17 cellular contexts compared by ENCODE assay signal in genomic region chr4:7061815-7062214, GRCh38. TPM values are rescaled to one million over a fixed set of nuclear protein-coding genes. Genes with fewer than 3 reads are reported as not detected.
DNase-seq lines count a peak whose midpoint lies in the region; ATAC-seq and TF ChIP-seq lines count a peak whose summit lies in the region.
"Had no signal": no experiment of that assay in that cellular context is flagged by ENCODE, and none has a peak within 500 bp of the region (broad histone marks: within the 10 kb centered on the region; RNA-seq: fewer than 3 reads in every experiment).

No MANE protein-coding gene starts in this region.

- no peaks in the 10 kb centered on the region for H3K9me2 ChIP-seq in HCT116 (ENCODE audit: insufficient read depth)

- H2AK5ac ChIP-seq in trophoblast cell (ENCODE audit: low read length), result no peak overlapping the region

- H4K91ac ChIP-seq in trophoblast cell (ENCODE audit: low read depth, low read length), result no peak overlapping the region

- intact Hi-C loops in CD4-positive, alpha-beta T cell (cut with DNase I, micrococcal nuclease), result no loop called here
- intact Hi-C loops in HCT116 (cut with micrococcal nuclease), result no loop called here
- intact Hi-C loops in dendritic cell treated with granulocyte-macrophage colony-stimulating factor and Interleukin-4, amounts not matched to agents 40 ng/mL and 50 ng/mL, for 4 days (cut with micrococcal nuclease), result no loop called here

- no peak for TF ChIP-seq POLR2A in HCT116 (IDR thresholded peaks at IDR 0.05; ENCODE audit: borderline replicate concordance, extremely low read depth, insufficient read depth, insufficient read length)

- H2AFZ ChIP-seq in HCT116 (ENCODE audit: low read depth, low read length, poor library complexity, severe bottlenecking), result no peak overlapping the region
- no peak overlapping the region for H2AFZ ChIP-seq in trophoblast cell (ENCODE audit: insufficient read depth, low read length, poor library complexity)
- H2AFZ ChIP-seq: GM23338 had no signal

- H3K79me2 ChIP-seq in HCT116 (ENCODE audit: insufficient read depth, low read length) (peaks cover 57% of the 10 kb centered on the region), trophoblast cell (ENCODE audit: control insufficient read depth, insufficient read depth, low read length, poor library complexity) (peaks cover 3% of the 10 kb centered on the region)

- H3K4me1 Mint-ChIP-seq in CD4-positive, alpha-beta T cell (ENCODE audit: low read depth), result peaks cover 32% of the 10 kb centered on the region
- H3K4me1 Mint-ChIP-seq in dendritic cell treated with granulocyte-macrophage colony-stimulating factor and Interleukin-4, amounts not matched to agents 40 ng/mL and 50 ng/mL, for 4 days (ENCODE audit: low read depth), result peaks cover 73% of the 10 kb centered on the region

- peaks cover 81% of the 10 kb centered on the region for H3K36me3 Mint-ChIP-seq in CD4-positive, alpha-beta T cell (ENCODE audit: low read depth)
- peaks cover 74% of the 10 kb centered on the region for H3K36me3 Mint-ChIP-seq in dendritic cell treated with granulocyte-macrophage colony-stimulating factor and Interleukin-4, amounts not matched to agents 40 ng/mL and 50 ng/mL, for 4 days (ENCODE audit: low read depth)

- no peak overlapping the region for H4K8ac ChIP-seq in trophoblast cell (ENCODE audit: low read depth, low read length)

- WGBS in trophoblast cell (ENCODE audit: extremely low coverage, insufficient coverage, insufficient read length), result no CpG with 5 or more reads among the region's 6 CpGs

- ATAC-seq in CD4-positive, alpha-beta T cell (ENCODE audit: poor library complexity), result no peak
- no peak for ATAC-seq in HCT116
- no peak for ATAC-seq in GM21423 (IDR thresholded peaks at IDR 0.05; ENCODE audit: unreplicated experiment)
- ATAC-seq: A549; CD8-positive, alpha-beta T cell; GM23338 had no signal

- no peak overlapping the region for H3K4ac ChIP-seq in trophoblast cell (ENCODE audit: low read depth, low read length)

- no peak overlapping the region for H3K9ac ChIP-seq in HCT116 (ENCODE audit: low read length)
- peak overlapping the region; percentile 64 for H3K9ac ChIP-seq in trophoblast cell (ENCODE audit: low read length)

- no peak overlapping the region for H2BK5ac ChIP-seq in trophoblast cell (ENCODE audit: low read depth, low read length, poor library complexity)

- H3K27ac ChIP-seq in CD4-positive, alpha-beta T cell (ENCODE audit: low read depth, low read length), result no peak overlapping the region
- no peak overlapping the region for H3K27ac ChIP-seq in HCT116 (ENCODE audit: low read depth, low read length)
- no peak overlapping the region for H3K27ac ChIP-seq in trophoblast cell (ENCODE audit: low read depth, low read length)
- H3K27ac ChIP-seq: A549, C4-2B had no signal

- POLR2A ChIA-PET in CD4-positive, alpha-beta T cell (lab: Charles Lee), result no interaction called here
- POLR2A ChIA-PET in HCT116 (lab: Charles Lee), result no interaction called here

- no peak for TF ChIP-seq CTCF in CD4-positive, alpha-beta T cell (IDR thresholded peaks at IDR 0.05)
- no peak for TF ChIP-seq CTCF in HCT116 (IDR thresholded peaks at IDR 0.05 in 2 of 3, conservative IDR thresholded peaks at IDR 0.05 in 1 of 3; ENCODE audit: borderline replicate concordance in 1 of 3, insufficient read depth in 1 of 3, low read depth in 2 of 3, low read length in 2 of 3)
- no peak for TF ChIP-seq CTCF in foreskin fibroblast (IDR thresholded peaks at IDR 0.05; ENCODE audit: low read depth, low read length)

- no peak for DNase-seq in CD4-positive, alpha-beta T cell
- no peak for DNase-seq in HCT116 (ENCODE audit: low read depth, low spot score)
- DNase-seq in trophoblast cell, result no peak
- no peak for DNase-seq in foreskin fibroblast
- no peak for DNase-seq in activated CD8-positive, alpha-beta memory T cell treated with anti-CD3 and anti-CD28 coated beads for 24 hours
- DNase-seq: BE2C; CD8-positive, alpha-beta T cell; COR-L47; DMS153; DMS79 treated with DMSO at 0.1 percent for 48 hours; EL; H7 had no signal

- CTCF ChIA-PET in CD4-positive, alpha-beta T cell (lab: Charles Lee), result no interaction called here
- CTCF ChIA-PET in HCT116 (lab: Charles Lee), result interaction anchor here (1.8 kb wide), 1 partner anchor 19 kb away, joined by 6 read pairs; the partner anchor contains the start of gene TADA2B

- H3K79me1 ChIP-seq in trophoblast cell (ENCODE audit: low read length), result no peaks in the 10 kb centered on the region

- no peak overlapping the region for H3K18ac ChIP-seq in trophoblast cell (ENCODE audit: low read length)

- no peak overlapping the region for H4K12ac ChIP-seq in trophoblast cell (ENCODE audit: low read depth, low read length)

- BruUV-seq in HCT116 (replicated peaks; lab: Mats Ljungman, UMichigan), result no TSS peak

- no peaks in the 10 kb centered on the region for H3K27me3 Mint-ChIP-seq in CD4-positive, alpha-beta T cell
- H3K27me3 Mint-ChIP-seq in dendritic cell treated with granulocyte-macrophage colony-stimulating factor and Interleukin-4, amounts not matched to agents 40 ng/mL and 50 ng/mL, for 4 days, result no peaks in the 10 kb centered on the region

- H3K36me3 ChIP-seq in HCT116 (ENCODE audit: control insufficient read depth in 1 of 2, insufficient read depth in 2 of 2, low read length in 2 of 2) (peaks cover 36 to 56% of the 10 kb centered on the region in 2 experiments), trophoblast cell (ENCODE audit: control insufficient read depth in 1 of 2, insufficient read depth in 2 of 2, low read length in 2 of 2) (peaks cover 32 to 38% of the 10 kb centered on the region in 2 experiments)

- H3K4me2 ChIP-seq in HCT116 (ENCODE audit: low read length) (no peak overlapping the region), trophoblast cell (ENCODE audit: low read length) (no peak overlapping the region)
- H3K4me2 ChIP-seq: A549, GM23338 had no signal

- H2BK120ac ChIP-seq in trophoblast cell (ENCODE audit: insufficient read depth, low read length, poor library complexity), result no peak overlapping the region

- H3K4me1 ChIP-seq in HCT116 (ENCODE audit: control insufficient read depth in 1 of 2, insufficient read depth in 2 of 2, low read length in 2 of 2) (peaks cover 5 to 8% of the 10 kb centered on the region in 2 experiments; a peak in 3 of 4 replicates), trophoblast cell (ENCODE audit: control insufficient read depth in 1 of 2, insufficient read depth in 2 of 2, low read length in 2 of 2) (peaks cover 3% of the 10 kb centered on the region in 2 experiments)
- H3K4me1 ChIP-seq: BE2C had no signal

- TF ChIP-seq RAD21 in HCT116 (IDR thresholded peaks at IDR 0.05; ENCODE audit: low read depth), result no peak

- H3K9me3 ChIP-seq in CD4-positive, alpha-beta T cell (ENCODE audit: control insufficient read depth, low read length), result no peaks in the 10 kb centered on the region
- H3K9me3 ChIP-seq in HCT116 (ENCODE audit: control insufficient read depth in 1 of 2, insufficient read depth in 1 of 2, low read depth in 1 of 2, low read length in 2 of 2), result no peaks in the 10 kb centered on the region
- H3K9me3 ChIP-seq in trophoblast cell (ENCODE audit: insufficient read depth, low read depth, low read length), result peaks cover 2% of the 10 kb centered on the region
- H3K9me3 ChIP-seq: A549, BE2C had no signal

- RAD21 ChIA-PET in HCT116 (lab: Charles Lee; ENCODE audit: low non-redundant PET in 1 of 2, low total read pairs in 2 of 2, uncharacterized antibody in 2 of 2, unreplicated experiment in 2 of 2), result no interaction called here

- peak overlapping the region; percentile 4 for H3K27ac Mint-ChIP-seq in CD4-positive, alpha-beta T cell
- peak overlapping the region; percentile 74 for H3K27ac Mint-ChIP-seq in dendritic cell treated with granulocyte-macrophage colony-stimulating factor and Interleukin-4, amounts not matched to agents 40 ng/mL and 50 ng/mL, for 4 days
- H3K27ac Mint-ChIP-seq: CD8-positive, alpha-beta T cell; GM23338 had no signal

- no peaks in the 10 kb centered on the region for H3K9me3 Mint-ChIP-seq in CD4-positive, alpha-beta T cell
- H3K9me3 Mint-ChIP-seq in dendritic cell treated with granulocyte-macrophage colony-stimulating factor and Interleukin-4, amounts not matched to agents 40 ng/mL and 50 ng/mL, for 4 days, result no peaks in the 10 kb centered on the region
- H3K9me3 Mint-ChIP-seq: CD8-positive, alpha-beta T cell; GM23338 had no signal

- no peaks in the 10 kb centered on the region for H4K20me1 ChIP-seq in HCT116 (ENCODE audit: insufficient read depth)

- no peak overlapping the region for H3K4me3 Mint-ChIP-seq in CD4-positive, alpha-beta T cell
- no peak overlapping the region for H3K4me3 Mint-ChIP-seq in dendritic cell treated with granulocyte-macrophage colony-stimulating factor and Interleukin-4, amounts not matched to agents 40 ng/mL and 50 ng/mL, for 4 days
- H3K4me3 Mint-ChIP-seq: CD8-positive, alpha-beta T cell; GM23338 had no signal

- H2BK12ac ChIP-seq in trophoblast cell (ENCODE audit: low read length), result no peak overlapping the region

- no peak overlapping the region for H3K14ac ChIP-seq in trophoblast cell (ENCODE audit: low read length)

- H3K4me3 ChIP-seq in HCT116 (replicated peaks in 1 of 2; ENCODE audit: low read depth in 1 of 2, low read length in 2 of 2) (no peak overlapping the region), trophoblast cell (ENCODE audit: low read depth, low read length) (no peak overlapping the region), foreskin fibroblast (ENCODE audit: low read depth in 1 of 2, low read length in 2 of 2) (no peak overlapping the region)
- H3K4me3 ChIP-seq: A549, GM23338 had no signal

- no peak overlapping the region for H3K23ac ChIP-seq in trophoblast cell (ENCODE audit: low read length)

- H3K27me3 ChIP-seq in CD4-positive, alpha-beta T cell (ENCODE audit: control insufficient read depth, insufficient read depth, low read length), result no peaks in the 10 kb centered on the region
- H3K27me3 ChIP-seq in HCT116 (ENCODE audit: insufficient read depth, low read length), result no peaks in the 10 kb centered on the region
- no peaks in the 10 kb centered on the region for H3K27me3 ChIP-seq in trophoblast cell (ENCODE audit: insufficient read depth, low read length)
- H3K27me3 ChIP-seq: BE2C had no signal

TF ChIP-seq in HCT116, 20 proteins besides CTCF, POLR2A, EP300 and RAD21:
- TF ChIP-seq POLR2AphosphoS5 (IDR thresholded peaks at IDR 0.05; ENCODE audit: low read depth, low read length) (peak; percentile 25; the same call in 1 of the 2 replicates), ELF1 (IDR thresholded peaks at IDR 0.05; ENCODE audit: borderline replicate concordance, low read depth) (no peak), SIN3A (IDR thresholded peaks at IDR 0.05; ENCODE audit: low read depth) (no peak), MAX (IDR thresholded peaks at IDR 0.05) (no peak)

RNA-seq across cellular contexts. Expression of gene GRPEL1, which starts 6.0 kb away (rescaled TPM):
- 10 to 100 TPM; 55.6 to 58.6 TPM for total RNA-seq in CD4-positive, alpha-beta T cell
- 80.1 TPM for total RNA-seq in HCT116 (2021; ENCODE audit: unreplicated experiment)
- 61.9 and 78.0 TPM in 2 replicates for polyA plus RNA-seq in HCT116 (2012)
- polyA plus RNA-seq in trophoblast cell (2013), result 21.7 and 22.8 TPM in 2 replicates

RNA-seq across cellular contexts. Expression of gene TADA2B, which starts 18.6 kb away (rescaled TPM):
- total RNA-seq in CD4-positive, alpha-beta T cell, result 10 to 100 TPM; 41.5 to 44.6 TPM
- total RNA-seq in HCT116 (2021; ENCODE audit: unreplicated experiment), result 13.4 TPM
- polyA plus RNA-seq in HCT116 (2012), result 9.6 and 12.2 TPM in 2 replicates
- 10.9 and 11.0 TPM in 2 replicates for polyA plus RNA-seq in trophoblast cell (2013)
